ENCODE assay signal across 1 cellular context in genomic region chr10:70222811-70223447, GRCh38.
A peak's percentile ranks its signal among the peaks of the same experiment; 100 is the strongest.
TF ChIP-seq lines count a peak whose summit lies in the region.

No MANE protein-coding gene starts in this region.

TF ChIP-seq in HCT116, 20 proteins besides CTCF, POLR2A, EP300 and RAD21:
- peak; percentile 52; the same call in 1 of the 2 replicates for TF ChIP-seq CBX3 (IDR thresholded peaks at IDR 0.05; ENCODE audit: low read depth)
- TF ChIP-seq MAX (IDR thresholded peaks at IDR 0.05): 0 out of 2 replicates have a peak, but pooled peaks have one; percentile 4
